In the genomic region with DNA sequence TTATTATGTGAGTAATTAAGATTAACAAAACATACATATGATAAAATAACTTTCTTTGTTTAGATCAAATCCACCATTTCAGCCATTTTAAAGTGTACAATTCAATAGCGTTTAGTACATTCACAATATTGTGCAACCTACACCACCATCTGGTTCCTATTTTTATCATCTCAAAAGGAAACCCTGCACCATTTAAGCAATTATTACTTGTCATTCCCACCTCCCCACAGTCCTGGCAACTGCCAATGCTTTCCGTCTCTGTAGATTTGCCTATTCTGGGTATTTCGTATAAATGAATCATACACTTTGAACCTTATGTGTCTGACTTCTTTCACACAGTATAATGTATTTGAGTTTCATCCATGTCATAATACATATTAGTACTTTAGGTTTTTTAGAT, we compare ENCODE assay signal across 34 cellular contexts.
DNase-seq lines count a peak whose midpoint lies in the region; ATAC-seq and TF ChIP-seq lines count a peak whose summit lies in the region.
"Had no signal": no experiment of that assay in that cellular context is flagged by ENCODE, and none has a peak within 500 bp of the region (broad histone marks: within the 10 kb centered on the region; RNA-seq: fewer than 3 reads in every experiment).

No MANE protein-coding gene starts in this region.

- no peaks in the 10 kb centered on the region for H3K4me1 ChIP-seq in SK-N-SH (ENCODE audit: control insufficient read depth in 1 of 2, insufficient read depth in 2 of 2, low read depth in 1 of 2, low read length in 1 of 2)
- H3K4me1 ChIP-seq: A549, adrenal gland, body of pancreas, gastroesophageal sphincter, prostate gland, right lobe of liver, stomach, thyroid gland, uterus had no signal

- H3K4me2 ChIP-seq in SK-N-SH: no peak overlapping the region
- H3K4me2 ChIP-seq: A549 had no signal

- 52% methylated on average over 3 of the region's 3 CpGs for WGBS in SK-N-SH (ENCODE audit: low lambda C conversion rate)

- no peak overlapping the region for H3K27ac ChIP-seq in SK-N-SH (ENCODE audit: low read depth in 2 of 2, low read length in 1 of 2)
- H3K27ac ChIP-seq: A549, adrenal gland, body of pancreas, gastroesophageal sphincter, prostate gland, right lobe of liver, stomach, thyroid gland, uterus had no signal

- no peak overlapping the region for H3K27ac Mint-ChIP-seq in nephron progenitor cell
- H3K27ac Mint-ChIP-seq: activated CD4-positive, alpha-beta memory T cell treated with anti-CD3 and anti-CD28 coated beads for 36 hours; activated naive CD4-positive, alpha-beta T cell treated with anti-CD3 and anti-CD28 coated beads for 36 hours; B cell; dendritic cell treated with granulocyte-macrophage colony-stimulating factor and Interleukin-4, amounts not matched to agents 40 ng/mL and 50 ng/mL, for 4 days; endodermal cell; immature natural killer cell; natural killer cell; T-helper 17 cell had no signal

- DNase-seq in AML-193 (lab: John Stamatoyannopoulos, UW) (peak; percentile 42 to 60), KBM-7 (peak; percentile 56), NCI-H2171 treated with DMSO at 0.1 percent for 48 hours (lab: John Stamatoyannopoulos, UW) (peak; percentile 94), UCSD-AML1 (lab: John Stamatoyannopoulos, UW; ENCODE audit: unreplicated experiment) (peak; percentile 6), SK-N-SH (no peak), DMS53 (lab: John Stamatoyannopoulos, UW) (no peak), nephron progenitor cell (no peak)
- DNase-seq: activated CD4-positive, alpha-beta memory T cell treated with anti-CD3 and anti-CD28 coated beads for 36 hours; activated CD4-positive, CD25-positive, alpha-beta regulatory T cell treated with anti-CD3 and anti-CD28 coated beads, Interleukin-2, amount 50 U/mL, for 72 hours; activated naive CD4-positive, alpha-beta T cell treated with anti-CD3 and anti-CD28 coated beads for 36 hours; adrenal gland; body of pancreas; endodermal cell; HCEC 1CT; immature natural killer cell; left cardiac atrium; natural killer cell; NCI-H2081 treated with DMSO at 0.1 percent for 48 hours; NCI-H345; occipital lobe; right lobe of liver; RPMI8226; stimulated activated CD4-positive, alpha-beta T cell treated with anti-CD3 and anti-CD28 coated beads, Interleukin-2, amount 100 ng/mL, for 48 hours; stomach; T-helper 17 cell; thyroid gland; uterus had no signal

- no peaks in the 10 kb centered on the region for H3K36me3 Mint-ChIP-seq in nephron progenitor cell (ENCODE audit: low read depth)
- H3K36me3 Mint-ChIP-seq: activated CD4-positive, alpha-beta memory T cell treated with anti-CD3 and anti-CD28 coated beads for 36 hours; immature natural killer cell; natural killer cell had no signal

- H3K36me3 ChIP-seq in SK-N-SH (replicated peaks in 1 of 2; ENCODE audit: control insufficient read depth in 1 of 2, insufficient read depth in 2 of 2, low read length in 1 of 2): no peaks in the 10 kb centered on the region
- H3K36me3 ChIP-seq: adrenal gland, gastroesophageal sphincter, prostate gland, right lobe of liver, stomach, thyroid gland, uterus had no signal

- no peak overlapping the region for H3K9ac ChIP-seq in SK-N-SH

- no peak overlapping the region for H2AFZ ChIP-seq in SK-N-SH (ENCODE audit: low read depth)

- no peaks in the 10 kb centered on the region for H3K27me3 Mint-ChIP-seq in nephron progenitor cell (ENCODE audit: low read depth, poor library complexity)
- H3K27me3 Mint-ChIP-seq: activated CD4-positive, alpha-beta memory T cell treated with anti-CD3 and anti-CD28 coated beads for 36 hours; B cell; dendritic cell treated with granulocyte-macrophage colony-stimulating factor and Interleukin-4, amounts not matched to agents 40 ng/mL and 50 ng/mL, for 4 days; T-helper 17 cell had no signal

- CTCF ChIA-PET in SK-N-SH (lab: Yijun Ruan, JAX): no interaction called here

- no peaks in the 10 kb centered on the region for H3K27me3 ChIP-seq in SK-N-SH (ENCODE audit: insufficient read depth)
- H3K27me3 ChIP-seq: adrenal gland, body of pancreas, gastroesophageal sphincter, right lobe of liver, stomach, thyroid gland, uterus had no signal

- no peaks in the 10 kb centered on the region for H3K4me1 Mint-ChIP-seq in nephron progenitor cell
- H3K4me1 Mint-ChIP-seq: B cell, immature natural killer cell, natural killer cell, T-helper 17 cell had no signal

- H3K9me2 ChIP-seq in SK-N-SH: no peaks in the 10 kb centered on the region

- H3K4me3 ChIP-seq in SK-N-SH (ENCODE audit: low read depth in 2 of 2, low read length in 1 of 2): no peak overlapping the region
- H3K4me3 ChIP-seq: A549, adrenal gland, body of pancreas, gastroesophageal sphincter, prostate gland, right lobe of liver, stomach, thyroid gland, uterus had no signal

- no peaks in the 10 kb centered on the region for H3K9me3 Mint-ChIP-seq in nephron progenitor cell
- H3K9me3 Mint-ChIP-seq: activated CD4-positive, alpha-beta memory T cell treated with anti-CD3 and anti-CD28 coated beads for 36 hours; activated naive CD4-positive, alpha-beta T cell treated with anti-CD3 and anti-CD28 coated beads for 36 hours had no signal

- POLR2A ChIA-PET in SK-N-SH (lab: Yijun Ruan, JAX): no interaction called here

- in situ Hi-C loops in KBM-7 (cut with MboI; ENCODE audit: low pct_unique_long_range_greater_than_20kb, low sequenced_read_pairs): no loop called here

- H3K9me3 ChIP-seq in SK-N-SH: no peaks in the 10 kb centered on the region; the same call in 1 of the 2 replicates
- H3K9me3 ChIP-seq: A549, adrenal gland, body of pancreas, gastroesophageal sphincter, prostate gland, right lobe of liver, thyroid gland, uterus had no signal

- ATAC-seq in HG02852 (IDR thresholded peaks at IDR 0.05; ENCODE audit: unreplicated experiment): no peak
- ATAC-seq: A549, body of pancreas, esophagus mucosa, gastroesophageal sphincter, left cardiac atrium, natural killer cell, right lobe of liver, T-helper 17 cell had no signal

- no peaks in the 10 kb centered on the region for H3K79me2 ChIP-seq in SK-N-SH (ENCODE audit: insufficient read depth)

- TF ChIP-seq CTCF in SK-N-SH (IDR thresholded peaks at IDR 0.05) (no peak), nephron progenitor cell (IDR thresholded peaks at IDR 0.05) (no peak)

- H4K20me1 ChIP-seq in SK-N-SH (ENCODE audit: insufficient read depth): no peaks in the 10 kb centered on the region

- H3K4me3 Mint-ChIP-seq in nephron progenitor cell: no peak overlapping the region
- H3K4me3 Mint-ChIP-seq: activated CD4-positive, alpha-beta memory T cell treated with anti-CD3 and anti-CD28 coated beads for 36 hours; activated naive CD4-positive, alpha-beta T cell treated with anti-CD3 and anti-CD28 coated beads for 36 hours; B cell; dendritic cell treated with granulocyte-macrophage colony-stimulating factor and Interleukin-4, amounts not matched to agents 40 ng/mL and 50 ng/mL, for 4 days; endodermal cell; immature natural killer cell; natural killer cell; T-helper 17 cell had no signal

- H3F3A ChIP-seq in SK-N-SH (replicated peaks; ENCODE audit: insufficient read depth): no peaks in the 10 kb centered on the region

- no peak for TF ChIP-seq EP300 in SK-N-SH (IDR thresholded peaks at IDR 0.05; ENCODE audit: borderline replicate concordance in 1 of 2, low read depth in 1 of 2, low read length in 1 of 2)

- no peak for TF ChIP-seq RAD21 in SK-N-SH (IDR thresholded peaks at IDR 0.05; ENCODE audit: low read length)

TF ChIP-seq in SK-N-SH, 30 proteins besides CTCF, POLR2A, EP300 and RAD21 (continues in another document):
- TF ChIP-seq, protein P1, sequence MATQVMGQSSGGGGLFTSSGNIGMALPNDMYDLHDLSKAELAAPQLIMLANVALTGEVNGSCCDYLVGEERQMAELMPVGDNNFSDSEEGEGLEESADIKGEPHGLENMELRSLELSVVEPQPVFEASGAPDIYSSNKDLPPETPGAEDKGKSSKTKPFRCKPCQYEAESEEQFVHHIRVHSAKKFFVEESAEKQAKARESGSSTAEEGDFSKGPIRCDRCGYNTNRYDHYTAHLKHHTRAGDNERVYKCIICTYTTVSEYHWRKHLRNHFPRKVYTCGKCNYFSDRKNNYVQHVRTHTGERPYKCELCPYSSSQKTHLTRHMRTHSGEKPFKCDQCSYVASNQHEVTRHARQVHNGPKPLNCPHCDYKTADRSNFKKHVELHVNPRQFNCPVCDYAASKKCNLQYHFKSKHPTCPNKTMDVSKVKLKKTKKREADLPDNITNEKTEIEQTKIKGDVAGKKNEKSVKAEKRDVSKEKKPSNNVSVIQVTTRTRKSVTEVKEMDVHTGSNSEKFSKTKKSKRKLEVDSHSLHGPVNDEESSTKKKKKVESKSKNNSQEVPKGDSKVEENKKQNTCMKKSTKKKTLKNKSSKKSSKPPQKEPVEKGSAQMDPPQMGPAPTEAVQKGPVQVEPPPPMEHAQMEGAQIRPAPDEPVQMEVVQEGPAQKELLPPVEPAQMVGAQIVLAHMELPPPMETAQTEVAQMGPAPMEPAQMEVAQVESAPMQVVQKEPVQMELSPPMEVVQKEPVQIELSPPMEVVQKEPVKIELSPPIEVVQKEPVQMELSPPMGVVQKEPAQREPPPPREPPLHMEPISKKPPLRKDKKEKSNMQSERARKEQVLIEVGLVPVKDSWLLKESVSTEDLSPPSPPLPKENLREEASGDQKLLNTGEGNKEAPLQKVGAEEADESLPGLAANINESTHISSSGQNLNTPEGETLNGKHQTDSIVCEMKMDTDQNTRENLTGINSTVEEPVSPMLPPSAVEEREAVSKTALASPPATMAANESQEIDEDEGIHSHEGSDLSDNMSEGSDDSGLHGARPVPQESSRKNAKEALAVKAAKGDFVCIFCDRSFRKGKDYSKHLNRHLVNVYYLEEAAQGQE (IDR thresholded peaks at IDR 0.05; ENCODE audit: low read depth, low read length): no peak
- TF ChIP-seq, protein P2, sequence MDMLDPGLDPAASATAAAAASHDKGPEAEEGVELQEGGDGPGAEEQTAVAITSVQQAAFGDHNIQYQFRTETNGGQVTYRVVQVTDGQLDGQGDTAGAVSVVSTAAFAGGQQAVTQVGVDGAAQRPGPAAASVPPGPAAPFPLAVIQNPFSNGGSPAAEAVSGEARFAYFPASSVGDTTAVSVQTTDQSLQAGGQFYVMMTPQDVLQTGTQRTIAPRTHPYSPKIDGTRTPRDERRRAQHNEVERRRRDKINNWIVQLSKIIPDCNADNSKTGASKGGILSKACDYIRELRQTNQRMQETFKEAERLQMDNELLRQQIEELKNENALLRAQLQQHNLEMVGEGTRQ (IDR thresholded peaks at IDR 0.05; ENCODE audit: borderline replicate concordance, low read depth, low read length): no peak
- TF ChIP-seq RXRA (IDR thresholded peaks at IDR 0.05; ENCODE audit: borderline replicate concordance, low read depth): no peak
- no peak for TF ChIP-seq POLR2AphosphoS5 (IDR thresholded peaks at IDR 0.05; ENCODE audit: low read depth, low read length)
- TF ChIP-seq ELF1 (IDR thresholded peaks at IDR 0.05): no peak
- no peak for TF ChIP-seq TEAD4 (IDR thresholded peaks at IDR 0.05; ENCODE audit: borderline replicate concordance, insufficient read depth)
- TF ChIP-seq NRF1 (IDR thresholded peaks at IDR 0.05; ENCODE audit: low read depth, low read length): no peak
- no peak for TF ChIP-seq MXI1 (IDR thresholded peaks at IDR 0.05; ENCODE audit: low read depth, low read length)

Comparison
In these comparisons a context has a peak if more than half of its experiments do, and no peak if none do; other contexts are left out.
1. DNase-seq: peak in AML-193 (2 of 2), KBM-7 (single experiment), NCI-H2171 treated with DMSO at 0.1 percent for 48 hours (single experiment) and UCSD-AML1 (single experiment); none in SK-N-SH (single experiment), DMS53 (single experiment) and nephron progenitor cell (single experiment).